ENCODE assay signal across 1 cellular context in the genomic region with DNA sequence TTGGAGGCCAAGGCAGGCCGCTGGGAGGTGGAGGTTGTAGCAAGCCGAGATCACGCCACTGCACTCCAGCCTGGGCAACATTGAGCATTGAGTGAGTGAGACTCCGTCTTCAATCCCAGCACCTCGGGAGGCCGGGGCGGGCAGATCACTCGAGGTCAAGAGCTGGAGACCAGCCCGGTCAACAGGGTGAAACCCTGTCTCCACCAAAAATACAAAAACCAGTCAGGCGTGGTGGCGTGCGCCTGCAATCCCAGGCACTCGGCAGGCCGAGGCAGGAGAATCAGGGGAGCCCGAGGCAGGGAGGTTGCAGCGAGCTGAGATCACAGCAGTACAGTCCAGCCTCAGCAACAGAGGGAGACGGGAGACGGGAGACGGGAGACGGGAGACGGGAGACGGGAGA.
A peak's percentile ranks its signal among the peaks of the same experiment; 100 is the strongest.
DNase-seq lines count a peak whose midpoint lies in the region.
"Not testable (repeated sequence)": the region's sequence is repeated elsewhere in the genome, so short reads cannot be mapped to it uniquely, and the experiment has no call there.

No MANE protein-coding gene starts in this region.

- H2BK12ac ChIP-seq in neuronal stem cell (ENCODE audit: low read length), result not testable (repeated sequence)

- not testable (repeated sequence) for H3K9me3 ChIP-seq in neuronal stem cell (replicated peaks in 1 of 2; ENCODE audit: control insufficient read depth in 2 of 2, insufficient read depth in 1 of 2, low read depth in 1 of 2, low read length in 2 of 2)

- not testable (repeated sequence) for H3K4ac ChIP-seq in neuronal stem cell (ENCODE audit: low read length)

- H2AFZ ChIP-seq in neuronal stem cell (ENCODE audit: low read length), result not testable (repeated sequence)

- H3K27ac ChIP-seq in neuronal stem cell (replicated peaks; ENCODE audit: low read length), result not testable (repeated sequence)

- H3K4me1 ChIP-seq in neuronal stem cell (ENCODE audit: control insufficient read depth in 2 of 2, insufficient read depth in 1 of 2, low read depth in 1 of 2, low read length in 2 of 2), result not testable (repeated sequence)

- not testable (repeated sequence) for H4K8ac ChIP-seq in neuronal stem cell (ENCODE audit: low read depth, low read length)

- H3K9ac ChIP-seq in neuronal stem cell (ENCODE audit: low read depth, low read length, poor library complexity), result not testable (repeated sequence)

- not testable (repeated sequence) for H3K18ac ChIP-seq in neuronal stem cell (ENCODE audit: low read length)

- H3K79me1 ChIP-seq in neuronal stem cell (ENCODE audit: low read depth, low read length), result not testable (repeated sequence)

- not testable (repeated sequence) for H2AK5ac ChIP-seq in neuronal stem cell (ENCODE audit: low read depth, low read length)

- H2BK5ac ChIP-seq in neuronal stem cell (ENCODE audit: low read length), result not testable (repeated sequence)

- not testable (repeated sequence) for H2BK120ac ChIP-seq in neuronal stem cell (ENCODE audit: low read depth, low read length)

- H3K14ac ChIP-seq in neuronal stem cell (ENCODE audit: low read length), result peak overlapping the region; percentile 8

- H3K36me3 ChIP-seq in neuronal stem cell (replicated peaks in 1 of 2; ENCODE audit: control insufficient read depth in 2 of 2, insufficient read depth in 2 of 2, low read length in 2 of 2), result not testable (repeated sequence)

- WGBS in neuronal stem cell (ENCODE audit: extremely low coverage in 2 of 2, insufficient read length in 2 of 2, insufficient replicate concordance in 1 of 2), 2 donors, result no CpG with 5 or more reads among the region's 22 CpGs

- H3K27me3 ChIP-seq in neuronal stem cell (ENCODE audit: control insufficient read depth in 3 of 3, insufficient read depth in 3 of 3, low read depth in 1 of 3, low read length in 3 of 3), result not testable (repeated sequence)

- not testable (repeated sequence) for H2BK15ac ChIP-seq in neuronal stem cell (ENCODE audit: low read length)

- H3K4me2 ChIP-seq in neuronal stem cell (ENCODE audit: insufficient read depth, low read length, poor library complexity, severe bottlenecking), result not testable (repeated sequence)

- not testable (repeated sequence) for DNase-seq in neuronal stem cell (ENCODE audit: low spot score)

- not testable (repeated sequence) for H3K4me3 ChIP-seq in neuronal stem cell (ENCODE audit: low read length in 2 of 2)

- H3K23ac ChIP-seq in neuronal stem cell (ENCODE audit: low read depth, low read length, poor library complexity), result not testable (repeated sequence)

- H4K91ac ChIP-seq in neuronal stem cell (ENCODE audit: low read depth, low read length, poor library complexity), result not testable (repeated sequence)
